Comparison of ENCODE assay signal across 22 cellular contexts in the genomic region with DNA sequence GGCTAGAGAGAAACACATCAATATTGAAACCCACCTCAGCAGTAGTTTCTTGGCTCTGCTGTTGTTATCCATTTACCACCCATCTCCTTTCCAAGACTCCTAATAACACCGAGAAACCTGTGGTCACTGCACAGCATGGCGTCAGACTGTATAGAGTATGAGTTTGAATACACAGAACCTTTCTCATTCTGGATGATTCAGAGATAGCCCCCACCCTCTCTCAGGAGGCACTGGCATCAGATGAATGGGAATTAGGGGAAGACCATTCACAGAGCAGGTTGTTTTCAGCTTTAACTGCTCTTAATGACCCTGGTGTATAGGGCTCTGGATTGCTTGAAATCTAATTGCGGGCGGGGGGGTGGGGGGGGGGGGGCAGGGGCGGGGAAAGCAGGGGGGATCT.
DNase-seq lines count a peak whose midpoint lies in the region; ATAC-seq and TF ChIP-seq lines count a peak whose summit lies in the region.
"Had no signal": no experiment of that assay in that cellular context is flagged by ENCODE, and none has a peak within 500 bp of the region (broad histone marks: within the 10 kb centered on the region; RNA-seq: fewer than 3 reads in every experiment).

No MANE protein-coding gene starts in this region.

- no peak overlapping the region for H3K4me3 ChIP-seq in dorsolateral prefrontal cortex
- H3K4me3 ChIP-seq: breast epithelium, GM12878, lower lobe of right lung, vagina had no signal

- ATAC-seq in stimulated activated naive CD8-positive, alpha-beta T cell treated with anti-CD3 and anti-CD28 coated beads, Interleukin-15, Interleukin-2, amounts not matched to agents 100 U/mL and 50 U/mL, for 24 hours: peak; percentile 36
- ATAC-seq in stimulated activated naive CD8-positive, alpha-beta T cell treated with anti-CD3 and anti-CD28 coated beads, Interleukin-15, amount 100 ng/mL, for 72 hours: no peak
- ATAC-seq in HG03097 (IDR thresholded peaks at IDR 0.05; ENCODE audit: low FRiP score, unreplicated experiment): no peak
- ATAC-seq in GM21447 (IDR thresholded peaks at IDR 0.05; ENCODE audit: unreplicated experiment): no peak
- ATAC-seq: activated T-cell treated with anti-CD3 and anti-CD28 coated beads, Interleukin-2, amount 50 U/mL, for 72 hours; GM12878 had no signal

- no peaks in the 10 kb centered on the region for H3K27me3 ChIP-seq in dorsolateral prefrontal cortex
- H3K27me3 ChIP-seq: breast epithelium, vagina had no signal

- H3K27me3 Mint-ChIP-seq in stimulated activated naive CD8-positive, alpha-beta T cell treated with anti-CD3 and anti-CD28 coated beads, Interleukin-15, amount 100 ng/mL, for 72 hours: no peaks in the 10 kb centered on the region
- H3K27me3 Mint-ChIP-seq: activated naive CD4-positive, alpha-beta T cell treated with anti-CD3 and anti-CD28 coated beads, Interleukin-2, amount 50 U/mL, for 24 hours; CD4-positive, CD25-positive, alpha-beta regulatory T cell had no signal

- H3K4me3 Mint-ChIP-seq in stimulated activated naive CD8-positive, alpha-beta T cell treated with anti-CD3 and anti-CD28 coated beads, Interleukin-15, amount 100 ng/mL, for 72 hours: no peak overlapping the region
- H3K4me3 Mint-ChIP-seq: activated naive CD4-positive, alpha-beta T cell treated with anti-CD3 and anti-CD28 coated beads, Interleukin-2, amount 50 U/mL, for 24 hours; activated T-cell treated with anti-CD3 and anti-CD28 coated beads, Interleukin-2, amount 50 U/mL, for 72 hours; CD4-positive, CD25-positive, alpha-beta regulatory T cell had no signal

- intact Hi-C loops in dorsolateral prefrontal cortex (cut with DNase I): no loop called here

- H3K27ac ChIP-seq in dorsolateral prefrontal cortex: peak overlapping the region in 52 of 59 donors; percentile 17 to 94 (median 81)
- H3K27ac ChIP-seq: breast epithelium, lower lobe of right lung, vagina had no signal

- no peak overlapping the region for H3K27ac Mint-ChIP-seq in stimulated activated naive CD8-positive, alpha-beta T cell treated with anti-CD3 and anti-CD28 coated beads, Interleukin-15, amount 100 ng/mL, for 72 hours
- H3K27ac Mint-ChIP-seq: activated naive CD4-positive, alpha-beta T cell treated with anti-CD3 and anti-CD28 coated beads, Interleukin-2, amount 50 U/mL, for 24 hours; activated T-cell treated with anti-CD3 and anti-CD28 coated beads, Interleukin-2, amount 50 U/mL, for 72 hours; CD4-positive, CD25-positive, alpha-beta regulatory T cell had no signal

- TF ChIP-seq CTCF in dorsolateral prefrontal cortex (IDR thresholded peaks at IDR 0.05 in 54 of 56, conservative IDR thresholded peaks at IDR 0.05 in 2 of 56; ENCODE audit: low read depth in 1 of 56, partially characterized antibody in 56 of 56): no peak

- H3K9me3 Mint-ChIP-seq in stimulated activated naive CD8-positive, alpha-beta T cell treated with anti-CD3 and anti-CD28 coated beads, Interleukin-15, amount 100 ng/mL, for 72 hours: no peaks in the 10 kb centered on the region
- H3K9me3 Mint-ChIP-seq: activated naive CD4-positive, alpha-beta T cell treated with anti-CD3 and anti-CD28 coated beads, Interleukin-2, amount 50 U/mL, for 24 hours; activated T-cell treated with anti-CD3 and anti-CD28 coated beads, Interleukin-2, amount 50 U/mL, for 72 hours; CD4-positive, CD25-positive, alpha-beta regulatory T cell had no signal

- peaks cover 6% of the 10 kb centered on the region for H3K4me1 Mint-ChIP-seq in stimulated activated naive CD8-positive, alpha-beta T cell treated with anti-CD3 and anti-CD28 coated beads, Interleukin-15, amount 100 ng/mL, for 72 hours

- DNase-seq in stimulated activated naive CD8-positive, alpha-beta T cell treated with anti-CD3 and anti-CD28 coated beads, Interleukin-15, Interleukin-2, amounts not matched to agents 100 U/mL and 50 U/mL, for 24 hours: no peak
- no peak for DNase-seq in stimulated activated naive CD8-positive, alpha-beta T cell treated with anti-CD3 and anti-CD28 coated beads, Interleukin-15, amount 100 ng/mL, for 72 hours
- DNase-seq in NCI-H69 (lab: John Stamatoyannopoulos, UW): peak; percentile 83
- no peak for DNase-seq in dorsolateral prefrontal cortex
- DNase-seq in NCI-H1930 (lab: John Stamatoyannopoulos, UW): no peak
- DNase-seq in NCI-H1105 (lab: John Stamatoyannopoulos, UW): no peak
- DNase-seq: activated T-cell treated with anti-CD3 and anti-CD28 coated beads, Interleukin-2, amount 50 U/mL, for 72 hours; CD4-positive, CD25-positive, alpha-beta regulatory T cell; DMS 273 treated with DMSO at 0.1 percent for 48 hours; KG1; MV-4-11; occipital lobe; retina; stimulated activated CD4-positive, alpha-beta T cell treated with anti-CD3 and anti-CD28 coated beads, Interleukin-12 subunit alpha, Interleukin-12 subunit beta, amount 100 ng/mL, for 4 hours; T1000 had no signal
